ENCODE assay signal across 1 cellular context in genomic region chr12:57497223-57498142, GRCh38.
A peak's percentile ranks its signal among the peaks of the same experiment; 100 is the strongest.
TF ChIP-seq lines count a peak whose summit lies in the region.

No MANE protein-coding gene starts in this region.

TF ChIP-seq in WTC11, 78 proteins besides CTCF, POLR2A, EP300 and RAD21 (continued from another document):
- TF ChIP-seq ZSCAN18 (CRISPR knock-in tag; IDR thresholded peaks at IDR 0.05) (no peak), USF2 (CRISPR knock-in tag; IDR thresholded peaks at IDR 0.05) (no peak), NFATC4 (CRISPR knock-in tag; IDR thresholded peaks at IDR 0.05) (0 out of 2 replicates have a peak, but pooled peaks have one; percentile 13), IRF1 (CRISPR knock-in tag; IDR thresholded peaks at IDR 0.05) (no peak)
